16 cellular contexts compared by ENCODE assay signal in genomic region chr4:98779021-98779420, GRCh38.
"Had no signal": no experiment of that assay in that cellular context is flagged by ENCODE, and none has a peak within 500 bp of the region (broad histone marks: within the 10 kb centered on the region; RNA-seq: fewer than 3 reads in every experiment).

No MANE protein-coding gene starts in this region.

- H3K9me3 Mint-ChIP-seq: activated CD4-positive, alpha-beta T cell treated with anti-CD3 and anti-CD28 coated beads, Interleukin-2, amount 10 ng/mL, durations not matched to agents 7 days and 5 days; activated T-helper 17 cell treated with anti-CD3 and anti-CD28 coated beads, Interleukin-2, amount 50 U/mL, for 72 hours had no signal

- H3K27me3 ChIP-seq: left lung, neutrophil, spleen, upper lobe of left lung had no signal

- H3K27me3 Mint-ChIP-seq: activated CD4-positive, alpha-beta T cell treated with anti-CD3 and anti-CD28 coated beads, Interleukin-2, amount 10 ng/mL, durations not matched to agents 7 days and 5 days; activated naive CD4-positive, alpha-beta T cell treated with anti-CD3 and anti-CD28 coated beads, Interleukin-2, amount 10 ng/mL, durations not matched to agents 7 days and 5 days had no signal

- H3K4me1 Mint-ChIP-seq: activated CD4-positive, alpha-beta T cell treated with anti-CD3 and anti-CD28 coated beads, Interleukin-2, amount 10 ng/mL, durations not matched to agents 7 days and 5 days; activated naive CD4-positive, alpha-beta T cell treated with anti-CD3 and anti-CD28 coated beads, Interleukin-2, amount 10 ng/mL, durations not matched to agents 7 days and 5 days; activated T-helper 17 cell treated with anti-CD3 and anti-CD28 coated beads, Interleukin-2, amount 50 U/mL, for 72 hours had no signal

- H3K9me3 ChIP-seq: left lung, neutrophil, spleen, upper lobe of left lung had no signal

- FAIRE-seq: islet of Langerhans had no signal

- H3K36me3 Mint-ChIP-seq: activated naive CD4-positive, alpha-beta T cell treated with anti-CD3 and anti-CD28 coated beads, Interleukin-2, amount 10 ng/mL, durations not matched to agents 7 days and 5 days had no signal

- H3K4me1 ChIP-seq: left lung, spleen, upper lobe of left lung had no signal

- H3K36me3 ChIP-seq: left lung, neutrophil, spleen, upper lobe of left lung had no signal

- DNase-seq: activated CD4-positive, alpha-beta T cell treated with anti-CD3 and anti-CD28 coated beads, Interleukin-2, amount 10 ng/mL, durations not matched to agents 7 days and 5 days; activated CD4-positive, CD25-positive, alpha-beta regulatory T cell; activated CD8-positive, alpha-beta memory T cell treated with anti-CD3 and anti-CD28 coated beads for 24 hours; activated naive CD4-positive, alpha-beta T cell treated with anti-CD3 and anti-CD28 coated beads, Interleukin-2, amount 10 ng/mL, durations not matched to agents 7 days and 5 days; central memory CD4-positive, alpha-beta T cell; head of caudate nucleus; left lung; posterior cingulate gyrus; right cardiac atrium; spleen; stimulated activated CD4-positive, alpha-beta T cell treated with anti-CD3 and anti-CD28 coated beads, Interleukin-1b, Interleukin-23, amount 100 ng/mL, for 48 hours; stimulated activated naive CD4-positive, alpha-beta T cell treated with Interleukin-2 at 50 U/mL for 16 hours; upper lobe of left lung had no signal

- H3K4me3 ChIP-seq: left lung, spleen, upper lobe of left lung had no signal

- H3K27ac Mint-ChIP-seq: activated CD4-positive, alpha-beta T cell treated with anti-CD3 and anti-CD28 coated beads, Interleukin-2, amount 10 ng/mL, durations not matched to agents 7 days and 5 days; activated naive CD4-positive, alpha-beta T cell treated with anti-CD3 and anti-CD28 coated beads, Interleukin-2, amount 10 ng/mL, durations not matched to agents 7 days and 5 days; activated T-helper 17 cell treated with anti-CD3 and anti-CD28 coated beads, Interleukin-2, amount 50 U/mL, for 72 hours had no signal

- H3K27ac ChIP-seq: left lung, neutrophil, spleen, upper lobe of left lung had no signal

- H3K4me3 Mint-ChIP-seq: activated CD4-positive, alpha-beta T cell treated with anti-CD3 and anti-CD28 coated beads, Interleukin-2, amount 10 ng/mL, durations not matched to agents 7 days and 5 days; activated naive CD4-positive, alpha-beta T cell treated with anti-CD3 and anti-CD28 coated beads, Interleukin-2, amount 10 ng/mL, durations not matched to agents 7 days and 5 days; activated T-helper 17 cell treated with anti-CD3 and anti-CD28 coated beads, Interleukin-2, amount 50 U/mL, for 72 hours had no signal
